In genomic region chr7:77065869-77066268, GRCh38 we compare ENCODE assay signal across 20 cellular contexts. TPM values are rescaled to one million over a fixed set of nuclear protein-coding genes. Genes with fewer than 3 reads are reported as not detected.
"Had no signal": no experiment of that assay in that cellular context is flagged by ENCODE, and none has a peak within 500 bp of the region (broad histone marks: within the 10 kb centered on the region; RNA-seq: fewer than 3 reads in every experiment).

No MANE protein-coding gene starts in this region.

RNA-seq across cellular contexts. Expression of gene SPDYE18, which starts 3.5 kb away (rescaled TPM):
- total RNA-seq: neural crest cell, smooth muscle cell, upper lobe of right lung had no signal

RNA-seq across cellular contexts. Expression of gene SPDYE17, which starts 33.7 kb away (rescaled TPM):
- total RNA-seq: naive thymus-derived CD8-positive, alpha-beta T cell; natural killer cell treated with Interleukin-12 subunit alpha and Interleukin-12 subunit beta and Interleukin-15 and Interleukin-18, amount 100 ng/mL, for 72 hours; neural crest cell; omental fat pad; osteocyte; pancreas; posterior vena cava; prostate gland; renal cortical epithelial cell; right cardiac atrium; sciatic nerve; smooth muscle cell; spleen; suprapubic skin; testis; transverse colon; upper lobe of right lung; urinary bladder; uterus had no signal
- polyA plus RNA-seq: naive thymus-derived CD8-positive, alpha-beta T cell; pancreas; right cardiac atrium; smooth muscle cell; spleen; thymus; urinary bladder had no signal
